ENCODE assay signal across 24 cellular contexts in the genomic region with DNA sequence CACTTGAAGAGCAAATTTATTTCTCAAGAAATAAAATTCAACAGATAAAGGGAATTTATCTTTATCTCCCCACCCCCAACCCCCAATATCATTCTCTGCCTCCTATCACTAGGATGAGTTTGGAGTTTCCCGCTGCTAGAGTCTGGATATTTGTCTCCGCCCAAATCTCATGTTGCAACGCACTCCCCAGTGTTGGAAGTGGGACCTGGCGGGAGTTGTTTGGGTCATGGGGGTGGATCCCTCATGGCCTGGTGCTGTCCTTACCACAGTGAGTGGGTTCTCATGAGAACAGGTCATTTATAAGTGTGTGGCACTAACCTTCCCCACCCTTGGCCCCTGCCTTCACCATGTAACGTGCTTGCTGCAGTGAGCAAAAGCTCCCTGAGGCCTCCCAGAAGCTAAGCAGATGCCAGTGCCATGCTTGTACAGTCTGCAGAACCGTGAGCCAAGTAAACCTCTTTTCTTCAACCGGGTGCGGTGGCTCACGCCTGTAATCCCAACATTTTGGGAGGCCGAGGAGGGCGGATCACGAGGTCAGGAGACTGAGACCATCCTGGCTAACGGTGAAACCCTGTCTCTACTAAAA. TPM values are rescaled to one million over a fixed set of nuclear protein-coding genes. Genes with fewer than 3 reads are reported as not detected.
"Had no signal": no experiment of that assay in that cellular context is flagged by ENCODE, and none has a peak within 500 bp of the region (broad histone marks: within the 10 kb centered on the region; RNA-seq: fewer than 3 reads in every experiment).

No MANE protein-coding gene starts in this region.

- H3K27me3 Mint-ChIP-seq: memory B cell, type B pancreatic cell had no signal

- H3K27me3 ChIP-seq: esophagus squamous epithelium, neural progenitor cell, right atrium auricular region, suprapubic skin, thyroid gland had no signal

- H3K4me2 ChIP-seq: neural progenitor cell had no signal

- H3K9ac ChIP-seq: neural progenitor cell, parathyroid adenoma had no signal

- H3K36me3 ChIP-seq: neural progenitor cell had no signal

- FAIRE-seq: endometrium, keratinocyte, small intestine, urothelium cell line had no signal

- H3K9me3 ChIP-seq: esophagus squamous epithelium, left ventricle myocardium inferior, lower lobe of right lung, right atrium auricular region, suprapubic skin, thyroid gland had no signal

- H2AFZ ChIP-seq: neural progenitor cell, parathyroid adenoma had no signal

- H3K9me3 Mint-ChIP-seq: immature natural killer cell, memory B cell, mesothelial cell of epicardium, natural killer cell, neural progenitor cell, type B pancreatic cell had no signal

- H3K36me3 Mint-ChIP-seq: natural killer cell had no signal

- H3K27ac Mint-ChIP-seq: immature natural killer cell, memory B cell, mesothelial cell of epicardium, natural killer cell, neural progenitor cell, type B pancreatic cell had no signal

- H3K4me3 ChIP-seq: esophagus squamous epithelium, left ventricle myocardium inferior, lower lobe of right lung, neural progenitor cell, right atrium auricular region, suprapubic skin, thyroid gland had no signal

- ATAC-seq: lower lobe of right lung; natural killer cell; stimulated activated naive CD8-positive, alpha-beta T cell treated with anti-CD3 and anti-CD28 coated beads, Interleukin-15, Interleukin-2, amounts not matched to agents 100 U/mL and 50 U/mL, for 24 hours had no signal

- DNase-seq: effector memory CD4-positive, alpha-beta T cell; esophagus squamous epithelium; foreskin fibroblast; immature natural killer cell; left ventricle myocardium inferior; lower lobe of right lung; natural killer cell; occipital lobe; small intestine; stimulated activated CD4-positive, alpha-beta T cell treated with anti-CD3 and anti-CD28 coated beads, Interleukin-12 subunit alpha, Interleukin-12 subunit beta, amount 100 ng/mL, for 4 hours; stimulated activated naive CD8-positive, alpha-beta T cell treated with anti-CD3 and anti-CD28 coated beads, Interleukin-15, Interleukin-2, amounts not matched to agents 100 U/mL and 50 U/mL, for 24 hours; thyroid gland had no signal

- H3K27ac ChIP-seq: left ventricle myocardium inferior, lower lobe of right lung, neural progenitor cell, parathyroid adenoma, right atrium auricular region, suprapubic skin, thyroid gland had no signal

- H3K4me3 Mint-ChIP-seq: immature natural killer cell, memory B cell, mesothelial cell of epicardium, natural killer cell, neural progenitor cell, type B pancreatic cell had no signal

RNA-seq across cellular contexts. Expression of a gene that starts 25.1 kb away (rescaled TPM):
- total RNA-seq: epithelial cell of proximal tubule, pulmonary artery endothelial cell had no signal
- polyA plus RNA-seq: keratinocyte had no signal
